In the genomic region with DNA sequence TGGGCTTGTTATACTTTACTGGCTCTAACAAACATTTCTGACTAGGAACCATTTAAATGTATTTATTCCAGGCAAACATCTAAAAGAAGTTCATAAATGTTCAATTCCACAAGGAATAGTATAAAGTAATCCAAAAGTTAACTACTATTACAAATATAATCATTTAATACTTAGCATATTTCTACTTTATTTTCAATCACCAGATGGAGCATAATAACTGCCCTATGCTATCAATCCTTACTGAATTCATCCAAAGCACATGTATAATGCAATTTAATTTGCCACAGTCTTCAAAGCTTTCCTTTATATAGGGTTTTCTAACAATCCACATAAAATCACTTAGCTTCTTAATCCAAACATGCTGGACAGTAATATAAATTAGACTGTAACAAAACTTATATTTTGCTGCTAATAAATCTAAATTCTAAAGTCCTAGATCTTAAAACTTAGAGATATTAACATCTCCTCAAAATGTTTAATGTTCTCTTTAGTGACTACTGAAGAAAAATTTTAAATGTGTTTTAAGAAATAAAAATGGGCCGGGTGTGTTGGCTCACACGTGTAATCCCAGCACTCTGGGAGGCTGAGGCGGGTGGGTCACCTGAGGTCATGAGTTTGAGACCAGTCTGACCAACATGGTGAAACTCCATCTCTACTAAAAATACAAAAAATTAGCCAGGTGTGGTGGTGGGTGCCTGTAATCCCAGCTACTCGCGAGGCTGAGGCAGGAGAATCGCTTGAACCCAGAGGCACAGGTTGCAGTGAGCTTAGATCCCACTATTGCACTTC, we compare ENCODE assay signal across 24 cellular contexts. TPM values are rescaled to one million over a fixed set of nuclear protein-coding genes. Genes with fewer than 3 reads are reported as not detected.
"Had no signal": no experiment of that assay in that cellular context is flagged by ENCODE, and none has a peak within 500 bp of the region (broad histone marks: within the 10 kb centered on the region; RNA-seq: fewer than 3 reads in every experiment).

No MANE protein-coding gene starts in this region.

- H3K9me3 ChIP-seq: esophagus squamous epithelium, gastrocnemius medialis, neutrophil, pancreas, psoas muscle, right atrium auricular region, tibial artery had no signal

- ATAC-seq: activated T-cell treated with anti-CD3 and anti-CD28 coated beads, Interleukin-2, amount 50 U/mL, for 72 hours; gastrocnemius medialis; left ventricle myocardium superior; pancreas; psoas muscle had no signal

- DNase-seq: activated CD4-positive, alpha-beta T cell treated with anti-CD3 and anti-CD28 coated beads for 4 hours; activated CD4-positive, alpha-beta T cell treated with anti-CD3 and anti-CD28 coated beads, Interleukin-2, amount 50 U/mL, for 48 hours; activated CD4-positive, CD25-positive, alpha-beta regulatory T cell; activated effector memory CD4-positive, alpha-beta T cell treated with Interleukin-2 at 50 U/mL for 16 hours; activated naive CD4-positive, alpha-beta T cell treated with anti-CD3 and anti-CD28 coated beads for 36 hours; activated naive CD8-positive, alpha-beta T cell treated with anti-CD3 and anti-CD28 coated beads, Interleukin-2, amount 10 ng/mL, durations not matched to agents 7 days and 5 days; activated T-cell treated with anti-CD3 and anti-CD28 coated beads, Interleukin-2, amount 50 U/mL, for 72 hours; amniotic stem cell; cortex of kidney; endodermal cell; esophagus squamous epithelium; gastrocnemius medialis; hypothalamus; left ventricle myocardium superior; pancreas; psoas muscle; stimulated activated CD4-positive, alpha-beta T cell treated with anti-CD3 and anti-CD28 coated beads, Interleukin-4, amount 100 ng/mL, for 24 hours; substantia nigra; T1000; tibial artery had no signal

- H3K27me3 ChIP-seq: right atrium auricular region had no signal

- H3K4me3 ChIP-seq: esophagus squamous epithelium, gastrocnemius medialis, pancreas, psoas muscle, right atrium auricular region, tibial artery had no signal

- H3K4me1 ChIP-seq: pancreas, psoas muscle, right atrium auricular region, tibial artery had no signal

- H3K27ac ChIP-seq: esophagus squamous epithelium, gastrocnemius medialis, neutrophil, pancreas, psoas muscle, right atrium auricular region, tibial artery had no signal

- FAIRE-seq: bronchial epithelial cell, pancreas had no signal

- H3K36me3 ChIP-seq: esophagus squamous epithelium, gastrocnemius medialis, neutrophil, pancreas, right atrium auricular region, tibial artery had no signal

RNA-seq across cellular contexts. Expression of gene MEIOB, which starts 5.9 kb away (rescaled TPM):
- total RNA-seq: activated naive CD8-positive, alpha-beta T cell treated with anti-CD3 and anti-CD28 coated beads, Interleukin-2, amount 10 ng/mL, durations not matched to agents 7 days and 5 days; endodermal cell; gastrocnemius medialis; left ventricle myocardium superior; psoas muscle; right atrium auricular region; ureter had no signal
- polyA plus RNA-seq: psoas muscle had no signal

RNA-seq across cellular contexts. Expression of gene HS3ST6, which starts 52.1 kb away (rescaled TPM):
- total RNA-seq: activated naive CD4-positive, alpha-beta T cell treated with anti-CD3 and anti-CD28 coated beads for 36 hours; activated naive CD8-positive, alpha-beta T cell treated with anti-CD3 and anti-CD28 coated beads, Interleukin-2, amount 10 ng/mL, durations not matched to agents 7 days and 5 days; activated T-cell treated with anti-CD3 and anti-CD28 coated beads, Interleukin-2, amount 50 U/mL, for 72 hours; bronchial epithelial cell; endodermal cell; gastrocnemius medialis; left ventricle myocardium superior; pancreas; psoas muscle; right atrium auricular region had no signal
- polyA plus RNA-seq: psoas muscle had no signal
